ENCODE assay signal across 24 cellular contexts in genomic region chr10:89637108-89637507, GRCh38.
"Had no signal": no experiment of that assay in that cellular context is flagged by ENCODE, and none has a peak within 500 bp of the region (broad histone marks: within the 10 kb centered on the region; RNA-seq: fewer than 3 reads in every experiment).

No MANE protein-coding gene starts in this region.

- H3K4me3 Mint-ChIP-seq: activated CD4-positive, alpha-beta T cell treated with anti-CD3 and anti-CD28 coated beads, Interleukin-2, amount 10 ng/mL, durations not matched to agents 24 days and 14 days; activated CD8-positive, alpha-beta T cell treated with anti-CD3 and anti-CD28 coated beads for 36 hours; brain; dendritic cell treated with granulocyte-macrophage colony-stimulating factor and Interleukin-4, amounts not matched to agents 40 ng/mL and 50 ng/mL, for 4 days; immature natural killer cell; natural killer cell treated with Interleukin-12 subunit alpha and Interleukin-12 subunit beta and Interleukin-15 and Interleukin-18, amount 100 ng/mL, for 72 hours had no signal

- H3K36me3 ChIP-seq: ovary, thyroid gland had no signal

- H3K27me3 Mint-ChIP-seq: activated CD4-positive, alpha-beta T cell treated with anti-CD3 and anti-CD28 coated beads, Interleukin-2, amount 10 ng/mL, durations not matched to agents 24 days and 14 days; activated CD8-positive, alpha-beta T cell treated with anti-CD3 and anti-CD28 coated beads for 36 hours; dendritic cell treated with granulocyte-macrophage colony-stimulating factor and Interleukin-4, amounts not matched to agents 40 ng/mL and 50 ng/mL, for 4 days; natural killer cell treated with Interleukin-12 subunit alpha and Interleukin-12 subunit beta and Interleukin-15 and Interleukin-18, amount 100 ng/mL, for 72 hours had no signal

- H3K9me3 Mint-ChIP-seq: activated CD4-positive, alpha-beta T cell treated with anti-CD3 and anti-CD28 coated beads, Interleukin-2, amount 10 ng/mL, durations not matched to agents 24 days and 14 days; activated CD8-positive, alpha-beta T cell treated with anti-CD3 and anti-CD28 coated beads for 36 hours; activated naive CD4-positive, alpha-beta T cell treated with anti-CD3 and anti-CD28 coated beads, Interleukin-2, amount 50 U/mL, for 72 hours; brain; dendritic cell treated with granulocyte-macrophage colony-stimulating factor and Interleukin-4, amounts not matched to agents 40 ng/mL and 50 ng/mL, for 4 days; immature natural killer cell; natural killer cell treated with Interleukin-12 subunit alpha and Interleukin-12 subunit beta and Interleukin-15 and Interleukin-18, amount 100 ng/mL, for 72 hours had no signal

- H3K27me3 ChIP-seq: hepatocyte, ovary, thyroid gland had no signal

- H3K9me3 ChIP-seq: ovary, psoas muscle, thyroid gland had no signal

- ATAC-seq: activated CD4-positive, CD25-positive, alpha-beta regulatory T cell treated with anti-CD3 and anti-CD28 coated beads, Interleukin-2, amount 50 U/mL, for 24 hours; activated CD8-positive, alpha-beta T cell treated with anti-CD3 and anti-CD28 coated beads for 36 hours; activated naive CD4-positive, alpha-beta T cell treated with anti-CD3 and anti-CD28 coated beads, Interleukin-2, amount 50 U/mL, for 72 hours; left ventricle myocardium superior; natural killer cell treated with Interleukin-12 subunit alpha and Interleukin-12 subunit beta and Interleukin-15 and Interleukin-18, amount 100 ng/mL, for 72 hours; psoas muscle; right cardiac atrium; stimulated activated naive CD8-positive, alpha-beta T cell treated with anti-CD3 and anti-CD28 coated beads, Interleukin-15, Interleukin-2, amounts not matched to agents 100 U/mL and 50 U/mL, for 24 hours had no signal

- H3K27ac ChIP-seq: hepatocyte, ovary, psoas muscle, thyroid gland, VCaP had no signal

- H3K4me1 Mint-ChIP-seq: activated CD4-positive, alpha-beta T cell treated with anti-CD3 and anti-CD28 coated beads, Interleukin-2, amount 10 ng/mL, durations not matched to agents 24 days and 14 days; immature natural killer cell had no signal

- H3K27ac Mint-ChIP-seq: activated CD4-positive, alpha-beta T cell treated with anti-CD3 and anti-CD28 coated beads, Interleukin-2, amount 10 ng/mL, durations not matched to agents 24 days and 14 days; activated CD8-positive, alpha-beta T cell treated with anti-CD3 and anti-CD28 coated beads for 36 hours; activated naive CD4-positive, alpha-beta T cell treated with anti-CD3 and anti-CD28 coated beads, Interleukin-2, amount 50 U/mL, for 72 hours; brain; dendritic cell treated with granulocyte-macrophage colony-stimulating factor and Interleukin-4, amounts not matched to agents 40 ng/mL and 50 ng/mL, for 4 days; immature natural killer cell; natural killer cell treated with Interleukin-12 subunit alpha and Interleukin-12 subunit beta and Interleukin-15 and Interleukin-18, amount 100 ng/mL, for 72 hours had no signal

- H3K4me3 ChIP-seq: hepatocyte, ovary, psoas muscle, thyroid gland had no signal

- H3K36me3 Mint-ChIP-seq: activated naive CD4-positive, alpha-beta T cell treated with anti-CD3 and anti-CD28 coated beads, Interleukin-2, amount 50 U/mL, for 72 hours; natural killer cell treated with Interleukin-12 subunit alpha and Interleukin-12 subunit beta and Interleukin-15 and Interleukin-18, amount 100 ng/mL, for 72 hours had no signal

- DNase-seq: activated CD4-positive, alpha-beta T cell treated with anti-CD3 and anti-CD28 coated beads, Interleukin-2, amount 10 ng/mL, durations not matched to agents 24 days and 14 days; activated CD8-positive, alpha-beta T cell treated with anti-CD3 and anti-CD28 coated beads for 36 hours; activated T-cell treated with anti-CD3 and anti-CD28 coated beads, Interleukin-2, amount 50 U/mL, for 1 hour; aorta; caudate nucleus; effector CD8-positive, alpha-beta T cell; glutamatergic neuron; immature natural killer cell; left ventricle myocardium superior; midbrain; ovary; psoas muscle; right cardiac atrium; stimulated activated CD4-positive, alpha-beta T cell treated with anti-CD3 and anti-CD28 coated beads, Interleukin-12 subunit alpha, Interleukin-12 subunit beta, amount 100 ng/mL, for 4 hours; stimulated activated CD4-positive, alpha-beta T cell treated with anti-CD3 and anti-CD28 coated beads, Interleukin-4, amount 100 ng/mL, for 4 hours; stimulated activated naive CD8-positive, alpha-beta T cell treated with anti-CD3 and anti-CD28 coated beads, Interleukin-15, Interleukin-2, amounts not matched to agents 100 U/mL and 50 U/mL, for 24 hours; thyroid gland had no signal
